In the genomic region with DNA sequence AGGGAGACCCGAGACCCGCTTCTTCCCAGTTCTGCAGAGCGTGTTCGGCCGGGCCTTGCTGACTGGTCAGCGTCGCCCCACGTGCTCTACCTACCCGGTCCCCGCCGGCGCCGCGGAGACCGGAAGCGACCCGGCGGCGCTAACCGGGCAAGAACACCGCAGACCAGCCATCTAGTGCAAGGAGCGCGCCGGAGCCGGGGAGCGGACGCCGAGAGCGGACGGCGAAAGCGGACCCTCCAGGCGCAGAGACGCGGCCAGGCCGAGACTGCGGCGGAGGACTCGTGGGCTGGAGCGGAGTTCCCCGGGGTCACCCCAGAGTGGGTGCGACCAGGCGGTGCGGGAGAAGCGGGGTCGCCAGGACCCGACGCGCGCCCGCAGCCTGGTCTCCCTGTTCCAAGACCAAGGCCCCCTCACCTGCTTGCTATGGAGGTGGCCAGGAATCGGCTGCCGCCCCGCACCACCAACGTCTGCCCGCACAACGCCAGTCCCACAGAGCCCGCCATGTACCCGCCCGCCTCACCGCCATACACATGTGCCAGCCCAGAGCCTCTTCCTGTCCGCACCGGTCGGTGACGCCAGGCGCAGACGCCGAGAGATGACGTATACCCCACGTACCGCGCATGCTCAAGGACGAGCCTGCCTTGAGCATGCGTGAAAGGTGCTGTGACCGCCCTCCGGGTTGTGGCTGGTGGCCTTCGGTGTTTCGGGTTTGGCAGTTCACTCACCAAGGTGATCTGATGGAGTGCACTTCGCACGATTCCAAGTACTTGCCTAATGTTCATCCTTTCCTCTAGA, we compare ENCODE assay signal across 1 cellular context.
TF ChIP-seq lines count a peak whose summit lies in the region.

A gene with protein sequence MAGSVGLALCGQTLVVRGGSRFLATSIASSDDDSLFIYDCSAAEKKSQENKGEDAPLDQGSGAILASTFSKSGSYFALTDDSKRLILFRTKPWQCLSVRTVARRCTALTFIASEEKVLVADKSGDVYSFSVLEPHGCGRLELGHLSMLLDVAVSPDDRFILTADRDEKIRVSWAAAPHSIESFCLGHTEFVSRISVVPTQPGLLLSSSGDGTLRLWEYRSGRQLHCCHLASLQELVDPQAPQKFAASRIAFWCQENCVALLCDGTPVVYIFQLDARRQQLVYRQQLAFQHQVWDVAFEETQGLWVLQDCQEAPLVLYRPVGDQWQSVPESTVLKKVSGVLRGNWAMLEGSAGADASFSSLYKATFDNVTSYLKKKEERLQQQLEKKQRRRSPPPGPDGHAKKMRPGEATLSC (minus strand): TSS at position 547 of the 795 bp plus-strand sequence. CDS start 44 bp downstream, at position 503.

TF ChIP-seq in HepG2, 621 proteins besides CTCF, POLR2A, EP300 and RAD21 (continued from another document and continues in another):
- TF ChIP-seq, protein P1, sequence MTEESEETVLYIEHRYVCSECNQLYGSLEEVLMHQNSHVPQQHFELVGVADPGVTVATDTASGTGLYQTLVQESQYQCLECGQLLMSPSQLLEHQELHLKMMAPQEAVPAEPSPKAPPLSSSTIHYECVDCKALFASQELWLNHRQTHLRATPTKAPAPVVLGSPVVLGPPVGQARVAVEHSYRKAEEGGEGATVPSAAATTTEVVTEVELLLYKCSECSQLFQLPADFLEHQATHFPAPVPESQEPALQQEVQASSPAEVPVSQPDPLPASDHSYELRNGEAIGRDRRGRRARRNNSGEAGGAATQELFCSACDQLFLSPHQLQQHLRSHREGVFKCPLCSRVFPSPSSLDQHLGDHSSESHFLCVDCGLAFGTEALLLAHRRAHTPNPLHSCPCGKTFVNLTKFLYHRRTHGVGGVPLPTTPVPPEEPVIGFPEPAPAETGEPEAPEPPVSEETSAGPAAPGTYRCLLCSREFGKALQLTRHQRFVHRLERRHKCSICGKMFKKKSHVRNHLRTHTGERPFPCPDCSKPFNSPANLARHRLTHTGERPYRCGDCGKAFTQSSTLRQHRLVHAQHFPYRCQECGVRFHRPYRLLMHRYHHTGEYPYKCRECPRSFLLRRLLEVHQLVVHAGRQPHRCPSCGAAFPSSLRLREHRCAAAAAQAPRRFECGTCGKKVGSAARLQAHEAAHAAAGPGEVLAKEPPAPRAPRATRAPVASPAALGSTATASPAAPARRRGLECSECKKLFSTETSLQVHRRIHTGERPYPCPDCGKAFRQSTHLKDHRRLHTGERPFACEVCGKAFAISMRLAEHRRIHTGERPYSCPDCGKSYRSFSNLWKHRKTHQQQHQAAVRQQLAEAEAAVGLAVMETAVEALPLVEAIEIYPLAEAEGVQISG (CRISPR knock-in tag; IDR thresholded peaks at IDR 0.05) = peak; percentile 87
- TF ChIP-seq CEBPB (IDR thresholded peaks at IDR 0.05; ENCODE audit: borderline replicate concordance, low read depth, low read length) = no peak
- TF ChIP-seq, protein P2, sequence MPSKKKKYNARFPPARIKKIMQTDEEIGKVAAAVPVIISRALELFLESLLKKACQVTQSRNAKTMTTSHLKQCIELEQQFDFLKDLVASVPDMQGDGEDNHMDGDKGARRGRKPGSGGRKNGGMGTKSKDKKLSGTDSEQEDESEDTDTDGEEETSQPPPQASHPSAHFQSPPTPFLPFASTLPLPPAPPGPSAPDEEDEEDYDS (CRISPR knock-in tag; IDR thresholded peaks at IDR 0.05) = peak; percentile 94
- TF ChIP-seq, protein P3, sequence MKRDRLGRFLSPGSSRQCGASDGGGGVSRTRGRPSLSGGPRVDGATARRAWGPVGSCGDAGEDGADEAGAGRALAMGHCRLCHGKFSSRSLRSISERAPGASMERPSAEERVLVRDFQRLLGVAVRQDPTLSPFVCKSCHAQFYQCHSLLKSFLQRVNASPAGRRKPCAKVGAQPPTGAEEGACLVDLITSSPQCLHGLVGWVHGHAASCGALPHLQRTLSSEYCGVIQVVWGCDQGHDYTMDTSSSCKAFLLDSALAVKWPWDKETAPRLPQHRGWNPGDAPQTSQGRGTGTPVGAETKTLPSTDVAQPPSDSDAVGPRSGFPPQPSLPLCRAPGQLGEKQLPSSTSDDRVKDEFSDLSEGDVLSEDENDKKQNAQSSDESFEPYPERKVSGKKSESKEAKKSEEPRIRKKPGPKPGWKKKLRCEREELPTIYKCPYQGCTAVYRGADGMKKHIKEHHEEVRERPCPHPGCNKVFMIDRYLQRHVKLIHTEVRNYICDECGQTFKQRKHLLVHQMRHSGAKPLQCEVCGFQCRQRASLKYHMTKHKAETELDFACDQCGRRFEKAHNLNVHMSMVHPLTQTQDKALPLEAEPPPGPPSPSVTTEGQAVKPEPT (CRISPR knock-in tag; IDR thresholded peaks at IDR 0.05; ENCODE audit: low read depth) = no peak
- TF ChIP-seq ZNF773 (CRISPR knock-in tag; IDR thresholded peaks at IDR 0.05; ENCODE audit: borderline replicate concordance) = 0 out of 2 replicates have a peak, but pooled peaks have one; percentile 29
- TF ChIP-seq ZNF570 (CRISPR knock-in tag; IDR thresholded peaks at IDR 0.05; ENCODE audit: borderline replicate concordance) = no peak
- TF ChIP-seq, protein P4, sequence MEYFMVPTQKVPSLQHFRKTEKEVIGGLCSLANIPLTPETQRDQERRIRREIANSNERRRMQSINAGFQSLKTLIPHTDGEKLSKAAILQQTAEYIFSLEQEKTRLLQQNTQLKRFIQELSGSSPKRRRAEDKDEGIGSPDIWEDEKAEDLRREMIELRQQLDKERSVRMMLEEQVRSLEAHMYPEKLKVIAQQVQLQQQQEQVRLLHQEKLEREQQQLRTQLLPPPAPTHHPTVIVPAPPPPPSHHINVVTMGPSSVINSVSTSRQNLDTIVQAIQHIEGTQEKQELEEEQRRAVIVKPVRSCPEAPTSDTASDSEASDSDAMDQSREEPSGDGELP (IDR thresholded peaks at IDR 0.05; ENCODE audit: borderline replicate concordance, low read depth) = no peak
- TF ChIP-seq, protein P5, sequence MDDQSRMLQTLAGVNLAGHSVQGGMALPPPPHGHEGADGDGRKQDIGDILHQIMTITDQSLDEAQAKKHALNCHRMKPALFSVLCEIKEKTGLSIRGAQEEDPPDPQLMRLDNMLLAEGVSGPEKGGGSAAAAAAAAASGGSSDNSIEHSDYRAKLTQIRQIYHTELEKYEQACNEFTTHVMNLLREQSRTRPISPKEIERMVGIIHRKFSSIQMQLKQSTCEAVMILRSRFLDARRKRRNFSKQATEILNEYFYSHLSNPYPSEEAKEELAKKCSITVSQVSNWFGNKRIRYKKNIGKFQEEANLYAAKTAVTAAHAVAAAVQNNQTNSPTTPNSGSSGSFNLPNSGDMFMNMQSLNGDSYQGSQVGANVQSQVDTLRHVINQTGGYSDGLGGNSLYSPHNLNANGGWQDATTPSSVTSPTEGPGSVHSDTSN (CRISPR knock-in tag; IDR thresholded peaks at IDR 0.05; ENCODE audit: borderline replicate concordance) = peak; percentile 53; the same call in 1 of the 2 replicates
- 0 out of 2 replicates have a peak, but pooled peaks have one; percentile 7 for TF ChIP-seq ZNF224 (CRISPR knock-in tag; IDR thresholded peaks at IDR 0.05)
- no peak for TF ChIP-seq NONO (IDR thresholded peaks at IDR 0.05)
- peak; percentile 93 for TF ChIP-seq NONO (CRISPR knock-in tag; conservative IDR thresholded peaks at IDR 0.05)
- peak; percentile 44; the same call in 1 of the 2 replicates for TF ChIP-seq HES4 (CRISPR knock-in tag; IDR thresholded peaks at IDR 0.05; ENCODE audit: borderline replicate concordance)
- no peak; the same call in none of the 2 replicates for TF ChIP-seq HOXA5 (CRISPR knock-in tag; IDR thresholded peaks at IDR 0.05)
- TF ChIP-seq TBP (CRISPR knock-in tag; IDR thresholded peaks at IDR 0.05) = no peak
- no peak for TF ChIP-seq ATM (IDR thresholded peaks at IDR 0.05; ENCODE audit: borderline replicate concordance)
- TF ChIP-seq SIN3A (IDR thresholded peaks at IDR 0.05; ENCODE audit: borderline replicate concordance, low read depth, low read length) = peak; percentile 98
- TF ChIP-seq PCBP1 (IDR thresholded peaks at IDR 0.05; ENCODE audit: borderline replicate concordance, low read depth, low read length) = peak; percentile 68; the same call in 1 of the 2 replicates
- TF ChIP-seq CBX5 (CRISPR knock-in tag; IDR thresholded peaks at IDR 0.05; ENCODE audit: borderline replicate concordance) = no peak
- TF ChIP-seq THYN1 (CRISPR knock-in tag; IDR thresholded peaks at IDR 0.05; ENCODE audit: borderline replicate concordance, low read depth) = no peak
- TF ChIP-seq ZNF563 (CRISPR knock-in tag; IDR thresholded peaks at IDR 0.05) = no peak
- TF ChIP-seq ATRX (CRISPR knock-in tag; IDR thresholded peaks at IDR 0.05; ENCODE audit: borderline replicate concordance) = no peak
- TF ChIP-seq, protein P6, sequence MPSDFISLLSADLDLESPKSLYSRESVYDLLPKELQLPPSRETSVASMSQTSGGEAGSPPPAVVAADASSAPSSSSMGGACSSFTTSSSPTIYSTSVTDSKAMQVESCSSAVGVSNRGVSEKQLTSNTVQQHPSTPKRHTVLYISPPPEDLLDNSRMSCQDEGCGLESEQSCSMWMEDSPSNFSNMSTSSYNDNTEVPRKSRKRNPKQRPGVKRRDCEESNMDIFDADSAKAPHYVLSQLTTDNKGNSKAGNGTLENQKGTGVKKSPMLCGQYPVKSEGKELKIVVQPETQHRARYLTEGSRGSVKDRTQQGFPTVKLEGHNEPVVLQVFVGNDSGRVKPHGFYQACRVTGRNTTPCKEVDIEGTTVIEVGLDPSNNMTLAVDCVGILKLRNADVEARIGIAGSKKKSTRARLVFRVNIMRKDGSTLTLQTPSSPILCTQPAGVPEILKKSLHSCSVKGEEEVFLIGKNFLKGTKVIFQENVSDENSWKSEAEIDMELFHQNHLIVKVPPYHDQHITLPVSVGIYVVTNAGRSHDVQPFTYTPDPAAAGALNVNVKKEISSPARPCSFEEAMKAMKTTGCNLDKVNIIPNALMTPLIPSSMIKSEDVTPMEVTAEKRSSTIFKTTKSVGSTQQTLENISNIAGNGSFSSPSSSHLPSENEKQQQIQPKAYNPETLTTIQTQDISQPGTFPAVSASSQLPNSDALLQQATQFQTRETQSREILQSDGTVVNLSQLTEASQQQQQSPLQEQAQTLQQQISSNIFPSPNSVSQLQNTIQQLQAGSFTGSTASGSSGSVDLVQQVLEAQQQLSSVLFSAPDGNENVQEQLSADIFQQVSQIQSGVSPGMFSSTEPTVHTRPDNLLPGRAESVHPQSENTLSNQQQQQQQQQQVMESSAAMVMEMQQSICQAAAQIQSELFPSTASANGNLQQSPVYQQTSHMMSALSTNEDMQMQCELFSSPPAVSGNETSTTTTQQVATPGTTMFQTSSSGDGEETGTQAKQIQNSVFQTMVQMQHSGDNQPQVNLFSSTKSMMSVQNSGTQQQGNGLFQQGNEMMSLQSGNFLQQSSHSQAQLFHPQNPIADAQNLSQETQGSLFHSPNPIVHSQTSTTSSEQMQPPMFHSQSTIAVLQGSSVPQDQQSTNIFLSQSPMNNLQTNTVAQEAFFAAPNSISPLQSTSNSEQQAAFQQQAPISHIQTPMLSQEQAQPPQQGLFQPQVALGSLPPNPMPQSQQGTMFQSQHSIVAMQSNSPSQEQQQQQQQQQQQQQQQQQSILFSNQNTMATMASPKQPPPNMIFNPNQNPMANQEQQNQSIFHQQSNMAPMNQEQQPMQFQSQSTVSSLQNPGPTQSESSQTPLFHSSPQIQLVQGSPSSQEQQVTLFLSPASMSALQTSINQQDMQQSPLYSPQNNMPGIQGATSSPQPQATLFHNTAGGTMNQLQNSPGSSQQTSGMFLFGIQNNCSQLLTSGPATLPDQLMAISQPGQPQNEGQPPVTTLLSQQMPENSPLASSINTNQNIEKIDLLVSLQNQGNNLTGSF (CRISPR knock-in tag; IDR thresholded peaks at IDR 0.05) = peak; percentile 51; the same call in 1 of the 2 replicates
- TF ChIP-seq ZNF615 (CRISPR knock-in tag; IDR thresholded peaks at IDR 0.05; ENCODE audit: borderline replicate concordance) = 0 out of 2 replicates have a peak, but pooled peaks have one; percentile 48
- TF ChIP-seq GTF2F1 (IDR thresholded peaks at IDR 0.05; ENCODE audit: low read length) = peak; percentile 71
- TF ChIP-seq, protein P7, sequence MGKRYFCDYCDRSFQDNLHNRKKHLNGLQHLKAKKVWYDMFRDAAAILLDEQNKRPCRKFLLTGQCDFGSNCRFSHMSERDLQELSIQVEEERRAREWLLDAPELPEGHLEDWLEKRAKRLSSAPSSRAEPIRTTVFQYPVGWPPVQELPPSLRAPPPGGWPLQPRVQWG (CRISPR knock-in tag; IDR thresholded peaks at IDR 0.05; ENCODE audit: borderline replicate concordance, low read depth) = no peak
- TF ChIP-seq ZNF17 (CRISPR knock-in tag; IDR thresholded peaks at IDR 0.05) = 0 out of 2 replicates have a peak, but pooled peaks have one; percentile 72
- TF ChIP-seq ATAD3A (CRISPR knock-in tag; IDR thresholded peaks at IDR 0.05) = no peak
- 0 out of 2 replicates have a peak, but pooled peaks have one; percentile 14 for TF ChIP-seq ZNF143 (CRISPR knock-in tag; IDR thresholded peaks at IDR 0.05)
- peak; percentile 76; the same call in 1 of the 2 replicates for TF ChIP-seq MTA1 (CRISPR knock-in tag; IDR thresholded peaks at IDR 0.05; ENCODE audit: borderline replicate concordance)
- peak; percentile 41 for TF ChIP-seq ZNF124 (CRISPR knock-in tag; IDR thresholded peaks at IDR 0.05)
- TF ChIP-seq, protein P8, sequence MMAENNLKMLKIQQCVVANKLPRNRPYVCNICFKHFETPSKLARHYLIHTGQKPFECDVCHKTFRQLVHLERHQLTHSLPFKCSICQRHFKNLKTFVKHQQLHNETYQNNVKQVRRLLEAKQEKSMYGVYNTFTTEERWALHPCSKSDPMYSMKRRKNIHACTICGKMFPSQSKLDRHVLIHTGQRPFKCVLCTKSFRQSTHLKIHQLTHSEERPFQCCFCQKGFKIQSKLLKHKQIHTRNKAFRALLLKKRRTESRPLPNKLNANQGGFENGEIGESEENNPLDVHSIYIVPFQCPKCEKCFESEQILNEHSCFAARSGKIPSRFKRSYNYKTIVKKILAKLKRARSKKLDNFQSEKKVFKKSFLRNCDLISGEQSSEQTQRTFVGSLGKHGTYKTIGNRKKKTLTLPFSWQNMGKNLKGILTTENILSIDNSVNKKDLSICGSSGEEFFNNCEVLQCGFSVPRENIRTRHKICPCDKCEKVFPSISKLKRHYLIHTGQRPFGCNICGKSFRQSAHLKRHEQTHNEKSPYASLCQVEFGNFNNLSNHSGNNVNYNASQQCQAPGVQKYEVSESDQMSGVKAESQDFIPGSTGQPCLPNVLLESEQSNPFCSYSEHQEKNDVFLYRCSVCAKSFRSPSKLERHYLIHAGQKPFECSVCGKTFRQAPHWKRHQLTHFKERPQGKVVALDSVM (CRISPR knock-in tag; IDR thresholded peaks at IDR 0.05) = peak; percentile 50
- TF ChIP-seq HNRNPH1 (optimal IDR thresholded peaks at IDR 0.05; ENCODE audit: low read depth, low read length) = peak; percentile 63
- TF ChIP-seq ZNF317 (CRISPR knock-in tag; IDR thresholded peaks at IDR 0.05) = 0 out of 2 replicates have a peak, but pooled peaks have one; percentile 18
